Comparison of ENCODE assay signal across 17 cellular contexts in genomic region chr9:109064963-109065701, GRCh38. TPM values are rescaled to one million over a fixed set of nuclear protein-coding genes. Genes with fewer than 3 reads are reported as not detected.
A peak's percentile ranks its signal among the peaks of the same experiment; 100 is the strongest.
DNase-seq lines count a peak whose midpoint lies in the region; ATAC-seq and TF ChIP-seq lines count a peak whose summit lies in the region.
"Had no signal": no experiment of that assay in that cellular context is flagged by ENCODE, and none has a peak within 500 bp of the region (broad histone marks: within the 10 kb centered on the region; RNA-seq: fewer than 3 reads in every experiment).

No MANE protein-coding gene starts in this region.

- no peaks in the 10 kb centered on the region for H3K4me1 ChIP-seq in gastrocnemius medialis
- H3K4me1 ChIP-seq: HAP-1, sigmoid colon had no signal

- ATAC-seq in activated T-cell treated with anti-CD3 and anti-CD28 coated beads, Interleukin-2, amount 50 U/mL, for 72 hours (replicated peaks in 1 of 2) = no peak
- ATAC-seq in gastrocnemius medialis (no peak), GM18858 (IDR thresholded peaks at IDR 0.05; ENCODE audit: unreplicated experiment) (no peak)

- peaks cover 3 to 7% of the 10 kb centered on the region in 2 donors for H3K36me3 Mint-ChIP-seq in activated T-cell treated with anti-CD3 and anti-CD28 coated beads, Interleukin-2, amount 50 U/mL, for 72 hours (ENCODE audit: insufficient read depth in 2 of 2)

- peaks cover 2 to 72% of the 10 kb centered on the region in 2 donors for H3K36me3 ChIP-seq in gastrocnemius medialis

- TF ChIP-seq POLR2A in gastrocnemius medialis (IDR thresholded peaks at IDR 0.05) = no peak

- no peak for DNase-seq in activated T-cell treated with anti-CD3 and anti-CD28 coated beads, Interleukin-2, amount 50 U/mL, for 72 hours
- DNase-seq in activated T-cell treated with anti-CD3 and anti-CD28 coated beads for 4 hours (no peak), RKO (ENCODE audit: low spot score) (peak; percentile 44), epithelial cell of proximal tubule (ENCODE audit: low read depth) (peak; percentile 70), gastrocnemius medialis (no peak), C1 segment of cervical spinal cord (lab: John Stamatoyannopoulos, UW) (no peak)
- no peak for DNase-seq in activated effector memory CD4-positive, alpha-beta T cell treated with Interleukin-2 at 50 U/mL for 16 hours
- DNase-seq: 8988T; NCI-H2029; NCI-H69; sigmoid colon; stimulated activated CD4-positive, alpha-beta T cell treated with anti-CD3 and anti-CD28 coated beads, Interleukin-4, amount 100 ng/mL, for 24 hours had no signal

- no peak for TF ChIP-seq CTCF in epithelial cell of proximal tubule (conservative IDR thresholded peaks at IDR 0.05; ENCODE audit: low read depth, low read length)
- no peak for TF ChIP-seq CTCF in gastrocnemius medialis (IDR thresholded peaks at IDR 0.05 in 4 of 5, conservative IDR thresholded peaks at IDR 0.05 in 1 of 5)

- H3K4me3 ChIP-seq in epithelial cell of proximal tubule (ENCODE audit: low read depth, low read length) = no peak overlapping the region
- H3K4me3 ChIP-seq in gastrocnemius medialis = no peak overlapping the region
- H3K4me3 ChIP-seq: HAP-1, sigmoid colon had no signal

- no peaks in the 10 kb centered on the region for H3K9me3 Mint-ChIP-seq in activated T-cell treated with anti-CD3 and anti-CD28 coated beads, Interleukin-2, amount 50 U/mL, for 72 hours
- H3K9me3 Mint-ChIP-seq: mesothelial cell of epicardium, type B pancreatic cell had no signal

- no peaks in the 10 kb centered on the region for H3K27me3 ChIP-seq in gastrocnemius medialis
- H3K27me3 ChIP-seq: sigmoid colon had no signal

- no peaks in the 10 kb centered on the region for H3K4me1 Mint-ChIP-seq in activated T-cell treated with anti-CD3 and anti-CD28 coated beads, Interleukin-2, amount 50 U/mL, for 72 hours (ENCODE audit: low read depth)
- H3K4me1 Mint-ChIP-seq: mesothelial cell of epicardium had no signal

- no peaks in the 10 kb centered on the region for H3K27me3 Mint-ChIP-seq in activated T-cell treated with anti-CD3 and anti-CD28 coated beads, Interleukin-2, amount 50 U/mL, for 72 hours (ENCODE audit: low read depth)
- H3K27me3 Mint-ChIP-seq: type B pancreatic cell had no signal

- in situ Hi-C loops in gastrocnemius medialis (cut with MboI; ENCODE audit: low sequenced_read_pairs in 4 of 4) = no loop called here

- intact Hi-C loops in gastrocnemius medialis (cut with DNase I; ENCODE audit: low total_unique reads) = no loop called here

- no peak overlapping the region for H3K4me3 Mint-ChIP-seq in activated T-cell treated with anti-CD3 and anti-CD28 coated beads, Interleukin-2, amount 50 U/mL, for 72 hours
- H3K4me3 Mint-ChIP-seq: mesothelial cell of epicardium, type B pancreatic cell had no signal

- peak overlapping the region; percentile 31 for H3K27ac Mint-ChIP-seq in activated T-cell treated with anti-CD3 and anti-CD28 coated beads, Interleukin-2, amount 50 U/mL, for 72 hours
- H3K27ac Mint-ChIP-seq: type B pancreatic cell had no signal

- H3K27ac ChIP-seq in gastrocnemius medialis = no peak overlapping the region
- H3K27ac ChIP-seq: HL-60, sigmoid colon had no signal

- H3K9me3 ChIP-seq in gastrocnemius medialis = no peaks in the 10 kb centered on the region
- H3K9me3 ChIP-seq: HAP-1, sigmoid colon had no signal

RNA-seq across cellular contexts. Expression of gene CTNNAL1, which starts 51.8 kb away (rescaled TPM):
- total RNA-seq in activated T-cell treated with anti-CD3 and anti-CD28 coated beads, Interleukin-2, amount 50 U/mL, for 72 hours = 10 to 100 TPM; 17.9 to 22.1 TPM
- total RNA-seq in epithelial cell of proximal tubule (174 and 182 TPM in 2 replicates), gastrocnemius medialis (10 to 100 TPM; 17.8 to 75.4 (median 44.8) TPM)

RNA-seq across cellular contexts. Expression of gene TMEM245, which starts 54.6 kb away (rescaled TPM):
- 10 to 100 TPM; 30.7 to 35.5 TPM for total RNA-seq in activated T-cell treated with anti-CD3 and anti-CD28 coated beads, Interleukin-2, amount 50 U/mL, for 72 hours
- total RNA-seq in epithelial cell of proximal tubule = 37.8 and 57.1 TPM in 2 replicates
- total RNA-seq in gastrocnemius medialis = 100 to 1,000 TPM in 1 of 4 donors, 10 to 100 TPM in 3; 45.7 to 121 (median 71.4) TPM

Comparison
In these comparisons a context has a peak if more than half of its experiments do, and no peak if none do; other contexts are left out.
1. DNase-seq: peak in RKO (single experiment) and epithelial cell of proximal tubule (single experiment); none in activated T-cell treated with anti-CD3 and anti-CD28 coated beads, Interleukin-2, amount 50 U/mL, for 72 hours (0 of 2), activated T-cell treated with anti-CD3 and anti-CD28 coated beads for 4 hours (single experiment), gastrocnemius medialis (0 of 2), C1 segment of cervical spinal cord (0 of 14) and activated effector memory CD4-positive, alpha-beta T cell treated with Interleukin-2 at 50 U/mL for 16 hours (single experiment).